ENCODE assay signal across 14 cellular contexts in genomic region chr1:64941466-64942117, GRCh38. TPM values are rescaled to one million over a fixed set of nuclear protein-coding genes. Genes with fewer than 3 reads are reported as not detected.
A peak's percentile ranks its signal among the peaks of the same experiment; 100 is the strongest.
DNase-seq lines count a peak whose midpoint lies in the region; ATAC-seq and TF ChIP-seq lines count a peak whose summit lies in the region.
"Had no signal": no experiment of that assay in that cellular context is flagged by ENCODE, and none has a peak within 500 bp of the region (broad histone marks: within the 10 kb centered on the region; RNA-seq: fewer than 3 reads in every experiment).

No MANE protein-coding gene starts in this region.

- no peak for DNase-seq in activated naive CD4-positive, alpha-beta T cell treated with anti-CD3 and anti-CD28 coated beads for 36 hours
- DNase-seq in activated naive CD4-positive, alpha-beta T cell treated with anti-CD3 and anti-CD28 coated beads, Interleukin-2, amount 50 U/mL, for 16 hours = no peak
- peak; percentile 51 for DNase-seq in HEK293T (ENCODE audit: extremely low spot score)
- no peak for DNase-seq in gastrocnemius medialis
- DNase-seq in 8988T = no peak
- no peak for DNase-seq in dermis blood vessel endothelial cell
- DNase-seq: caudate nucleus, DND-41, foreskin fibroblast, Karpas-422 had no signal

- H3K9me3 Mint-ChIP-seq in activated naive CD4-positive, alpha-beta T cell treated with anti-CD3 and anti-CD28 coated beads for 36 hours = no peaks in the 10 kb centered on the region
- no peaks in the 10 kb centered on the region for H3K9me3 Mint-ChIP-seq in activated T-helper 17 cell treated with anti-CD3 and anti-CD28 coated beads, Interleukin-2, amount 50 U/mL, for 72 hours
- H3K9me3 Mint-ChIP-seq: T-helper 1 cell treated with Interleukin-12 subunit alpha and Interleukin-12 subunit beta and Interleukin-4 antibody, amounts not matched to agents 30 μg/mL and 1 μg/mL, for 36 hours had no signal

- POLR2A ChIA-PET in HEK293T (lab: Yijun Ruan, JAX) = no interaction called here

- TF ChIP-seq POLR2A in gastrocnemius medialis (IDR thresholded peaks at IDR 0.05) = no peak

- no peaks in the 10 kb centered on the region for H3K9me3 ChIP-seq in gastrocnemius medialis
- H3K9me3 ChIP-seq: prostate gland had no signal

- peaks cover 2% of the 10 kb centered on the region for H3K36me3 Mint-ChIP-seq in activated naive CD4-positive, alpha-beta T cell treated with anti-CD3 and anti-CD28 coated beads for 36 hours (ENCODE audit: low read depth)
- H3K36me3 Mint-ChIP-seq in activated T-helper 17 cell treated with anti-CD3 and anti-CD28 coated beads, Interleukin-2, amount 50 U/mL, for 72 hours (ENCODE audit: low read depth) = peaks cover 6% of the 10 kb centered on the region

- H3K27me3 Mint-ChIP-seq in activated naive CD4-positive, alpha-beta T cell treated with anti-CD3 and anti-CD28 coated beads for 36 hours (ENCODE audit: low read depth) = no peaks in the 10 kb centered on the region
- H3K27me3 Mint-ChIP-seq in activated T-helper 17 cell treated with anti-CD3 and anti-CD28 coated beads, Interleukin-2, amount 50 U/mL, for 72 hours = no peaks in the 10 kb centered on the region

- intact Hi-C loops in activated naive CD4-positive, alpha-beta T cell treated with anti-CD3 and anti-CD28 coated beads for 36 hours (cut with micrococcal nuclease) = loop anchor here (1.0 kb wide), 1 partner anchor 8 kb away; no protein-coding TSS in a partner anchor
- intact Hi-C loops in gastrocnemius medialis (cut with DNase I; ENCODE audit: low total_unique reads) = no loop called here

- peak overlapping the region; percentile 76 to 83 (median 80) for H3K27ac ChIP-seq in gastrocnemius medialis
- H3K27ac ChIP-seq: prostate gland had no signal

- TF ChIP-seq CTCF in gastrocnemius medialis (IDR thresholded peaks at IDR 0.05 in 4 of 5, conservative IDR thresholded peaks at IDR 0.05 in 1 of 5) = no peak

- H3K4me3 Mint-ChIP-seq in activated naive CD4-positive, alpha-beta T cell treated with anti-CD3 and anti-CD28 coated beads for 36 hours = no peak overlapping the region
- peak overlapping the region; percentile 52 for H3K4me3 Mint-ChIP-seq in activated T-helper 17 cell treated with anti-CD3 and anti-CD28 coated beads, Interleukin-2, amount 50 U/mL, for 72 hours
- H3K4me3 Mint-ChIP-seq: T-helper 1 cell treated with Interleukin-12 subunit alpha and Interleukin-12 subunit beta and Interleukin-4 antibody, amounts not matched to agents 30 μg/mL and 1 μg/mL, for 36 hours had no signal

- CTCF ChIA-PET in activated naive CD4-positive, alpha-beta T cell treated with anti-CD3 and anti-CD28 coated beads for 36 hours (lab: Charles Lee) = no interaction called here
- CTCF ChIA-PET in HEK293T (lab: Yijun Ruan, JAX) = no interaction called here

- H3K4me3 ChIP-seq in gastrocnemius medialis = no peak overlapping the region
- H3K4me3 ChIP-seq: prostate gland had no signal

- peak overlapping the region; percentile 68 for H3K27ac Mint-ChIP-seq in activated naive CD4-positive, alpha-beta T cell treated with anti-CD3 and anti-CD28 coated beads for 36 hours
- peak overlapping the region; percentile 30 for H3K27ac Mint-ChIP-seq in activated T-helper 17 cell treated with anti-CD3 and anti-CD28 coated beads, Interleukin-2, amount 50 U/mL, for 72 hours
- H3K27ac Mint-ChIP-seq: T-helper 1 cell treated with Interleukin-12 subunit alpha and Interleukin-12 subunit beta and Interleukin-4 antibody, amounts not matched to agents 30 μg/mL and 1 μg/mL, for 36 hours had no signal

- in situ Hi-C loops in gastrocnemius medialis (cut with MboI; ENCODE audit: low sequenced_read_pairs in 4 of 4) = no loop called here

- H3K4me1 ChIP-seq in gastrocnemius medialis = peaks cover 63 to 91% of the 10 kb centered on the region in 2 donors
- H3K4me1 ChIP-seq: prostate gland had no signal

- peaks cover 67% of the 10 kb centered on the region for H3K4me1 Mint-ChIP-seq in activated naive CD4-positive, alpha-beta T cell treated with anti-CD3 and anti-CD28 coated beads for 36 hours (ENCODE audit: low read depth)
- H3K4me1 Mint-ChIP-seq in activated T-helper 17 cell treated with anti-CD3 and anti-CD28 coated beads, Interleukin-2, amount 50 U/mL, for 72 hours = peaks cover 37% of the 10 kb centered on the region

- ATAC-seq in activated T-helper 17 cell treated with anti-CD3 and anti-CD28 coated beads, Interleukin-2, amount 50 U/mL, for 72 hours (replicated peaks) = peak; percentile 62
- no peak for ATAC-seq in gastrocnemius medialis
- ATAC-seq in HG03108 (IDR thresholded peaks at IDR 0.05; ENCODE audit: unreplicated experiment) = no peak

- H3K27me3 ChIP-seq in gastrocnemius medialis = no peaks in the 10 kb centered on the region

- no peaks in the 10 kb centered on the region for H3K36me3 ChIP-seq in gastrocnemius medialis
- H3K36me3 ChIP-seq: prostate gland had no signal

TF ChIP-seq in HEK293T, 16 proteins besides CTCF, POLR2A, EP300 and RAD21:
- TF ChIP-seq PKNOX1 (IDR thresholded peaks at IDR 0.05) (no peak), FOXA1 (IDR thresholded peaks at IDR 0.05) (no peak), BHLHE40 (IDR thresholded peaks at IDR 0.05; ENCODE audit: borderline replicate concordance) (no peak), ZNF384 (IDR thresholded peaks at IDR 0.05) (no peak), NFRKB (IDR thresholded peaks at IDR 0.05) (no peak), CTBP1 (IDR thresholded peaks at IDR 0.05; ENCODE audit: borderline replicate concordance) (no peak), LEF1 (IDR thresholded peaks at IDR 0.05; ENCODE audit: borderline replicate concordance) (no peak), FOXM1 (IDR thresholded peaks at IDR 0.05; ENCODE audit: borderline replicate concordance) (no peak), ARNT (IDR thresholded peaks at IDR 0.05) (no peak), SP1 (IDR thresholded peaks at IDR 0.05) (no peak), ELF4 (IDR thresholded peaks at IDR 0.05) (no peak), L3MBTL2 (conservative IDR thresholded peaks at IDR 0.05) (no peak), FOXK2 (IDR thresholded peaks at IDR 0.05) (no peak), TARDBP (IDR thresholded peaks at IDR 0.05) (no peak), SUZ12 (IDR thresholded peaks at IDR 0.05) (no peak), HDGF (IDR thresholded peaks at IDR 0.05; ENCODE audit: borderline replicate concordance) (no peak)

RNA-seq across cellular contexts. Expression of gene JAK1, which starts 24.8 kb away (rescaled TPM):
- 100 to 1,000 TPM; 139 to 140 TPM for total RNA-seq in activated naive CD4-positive, alpha-beta T cell treated with anti-CD3 and anti-CD28 coated beads for 36 hours
- total RNA-seq in activated T-helper 17 cell treated with anti-CD3 and anti-CD28 coated beads, Interleukin-2, amount 50 U/mL, for 72 hours = 100 to 1,000 TPM; 123 to 142 TPM
- 100 to 1,000 TPM; 121 to 241 (median 165) TPM for total RNA-seq in gastrocnemius medialis
- 254 and 314 TPM in 2 replicates for total RNA-seq in dermis blood vessel endothelial cell
